Comparison of ENCODE assay signal across 8 cellular contexts in genomic region chr9:116687762-116688160, GRCh38. TPM values are rescaled to one million over a fixed set of nuclear protein-coding genes. Genes with fewer than 3 reads are reported as not detected.
DNase-seq lines count a peak whose midpoint lies in the region; ATAC-seq and TF ChIP-seq lines count a peak whose summit lies in the region.

No MANE protein-coding gene starts in this region.

- H3K9me3 ChIP-seq in body of pancreas (no peaks in the 10 kb centered on the region), subcutaneous abdominal adipose tissue (ENCODE audit: control insufficient read depth in 5 of 5, low read length in 5 of 5) (no peaks in the 10 kb centered on the region)

- H3K9ac ChIP-seq in subcutaneous abdominal adipose tissue (ENCODE audit: low read length in 5 of 5) = peak overlapping the region; percentile 63 to 89 (median 78)

- intact Hi-C loops in body of pancreas (cut with DNase I) = no loop called here

- peak overlapping the region; percentile 76 for H3K4me3 ChIP-seq in Jurkat, Clone E6-1 (ENCODE audit: low read length)
- H3K4me3 ChIP-seq in body of pancreas = peak overlapping the region; percentile 72 to 88
- H3K4me3 ChIP-seq in subcutaneous abdominal adipose tissue (ENCODE audit: low read depth in 1 of 5, low read length in 5 of 5) = peak overlapping the region; percentile 78 to 97 (median 91)

- TF ChIP-seq POLR2A in body of pancreas (IDR thresholded peaks at IDR 0.05) = no peak

- ATAC-seq in body of pancreas = peak; percentile 13
- no peak for ATAC-seq in GM19467 (IDR thresholded peaks at IDR 0.05; ENCODE audit: unreplicated experiment)

- peak; percentile 15 for DNase-seq in ELF-1 (ENCODE audit: low read depth, low spot score)
- DNase-seq in Jurkat, Clone E6-1 (ENCODE audit: low read depth, low spot score) = no peak
- peak in 1 of 4 donors; percentile 8 for DNase-seq in body of pancreas
- peak; percentile 13 for DNase-seq in kidney tubule cell (ENCODE audit: low spot score)
- DNase-seq in GM13977 (ENCODE audit: low spot score) = no peak
- DNase-seq in central memory CD4-positive, alpha-beta T cell = no peak

- TF ChIP-seq CTCF in body of pancreas (IDR thresholded peaks at IDR 0.05) (no peak), GM13977 (IDR thresholded peaks at IDR 0.05; ENCODE audit: extremely low read depth, insufficient read depth, missing control alignments) (no peak)

- in situ Hi-C loops in GM13977 (cut with MboI; ENCODE audit: low pct_unique_long_range_greater_than_20kb, low sequenced_read_pairs, unreplicated experiment) = no loop called here

- peak overlapping the region in 3 of 4 donors; percentile 66 to 85 (median 81) for H3K27ac ChIP-seq in body of pancreas
- peak overlapping the region; percentile 52 for H3K27ac ChIP-seq in subcutaneous abdominal adipose tissue (ENCODE audit: low read depth, low read length)

- H3K4me1 ChIP-seq in body of pancreas (peaks cover 52% of the 10 kb centered on the region), subcutaneous abdominal adipose tissue (ENCODE audit: control insufficient read depth in 5 of 5, insufficient read depth in 5 of 5, low read length in 5 of 5) (peaks cover 5 to 41% (median 32%) of the 10 kb centered on the region in 5 donors)

- 5% methylated on average over 7 of the region's 7 CpGs for WGBS in body of pancreas, 2 donors

- H3K27me3 ChIP-seq in body of pancreas = no peaks in the 10 kb centered on the region
- no peaks in the 10 kb centered on the region for H3K27me3 ChIP-seq in subcutaneous abdominal adipose tissue (ENCODE audit: control insufficient read depth in 5 of 5, insufficient read depth in 4 of 5, low read length in 5 of 5)

- H3K36me3 ChIP-seq in body of pancreas (replicated peaks in 1 of 2; ENCODE audit: insufficient read depth in 1 of 2, low read depth in 2 of 2) (no peaks in the 10 kb centered on the region), subcutaneous abdominal adipose tissue (ENCODE audit: control insufficient read depth in 5 of 5, insufficient read depth in 5 of 5, low read length in 5 of 5) (no peaks in the 10 kb centered on the region)

RNA-seq across cellular contexts. Expression of gene TRIM32, which starts 0.7 kb away (rescaled TPM):
- polyA plus RNA-seq in Jurkat, Clone E6-1 (2012; ENCODE audit: insufficient read depth, insufficient read length) = 12.4 TPM
- total RNA-seq in body of pancreas = 10 to 100 TPM in 1 of 2 donors, 1 to 10 TPM in 1; 8.6 to 12.2 TPM

Comparison
In these comparisons a context has a peak if more than half of its experiments do, and no peak if none do; other contexts are left out.
1. DNase-seq: peak in ELF-1 (single experiment) and kidney tubule cell (single experiment); none in Jurkat, Clone E6-1 (single experiment), GM13977 (single experiment) and central memory CD4-positive, alpha-beta T cell (single experiment).
2. Peak in every context shown above with its lines, with median percentiles within 50 percentile points of each other: H3K4me3 ChIP-seq.